In genomic region chr10:79904671-79905321, GRCh38 we compare ENCODE assay signal across 9 cellular contexts. TPM values are rescaled to one million over a fixed set of nuclear protein-coding genes. Genes with fewer than 3 reads are reported as not detected.
A peak's percentile ranks its signal among the peaks of the same experiment; 100 is the strongest.
DNase-seq lines count a peak whose midpoint lies in the region; ATAC-seq, FAIRE-seq and TF ChIP-seq lines count a peak whose summit lies in the region.
"Had no signal": no experiment of that assay in that cellular context is flagged by ENCODE, and none has a peak within 500 bp of the region (broad histone marks: within the 10 kb centered on the region; RNA-seq: fewer than 3 reads in every experiment).

No MANE protein-coding gene starts in this region.

- no peaks in the 10 kb centered on the region for H4K20me1 ChIP-seq in HepG2 (ENCODE audit: insufficient read depth, low read length)
- H4K20me1 ChIP-seq: BLaER1 treated with 17β-estradiol and CSF1 and Interleukin-3, amounts not matched to agents 10 nM and 100 nM had no signal

- in situ Hi-C loops in HepG2 (cut with HindIII; ENCODE audit: extremely low pct_ligation_motif_present, low pct_unique_long_range_greater_than_20kb) = no loop called here

- no peaks in the 10 kb centered on the region for H3K79me2 ChIP-seq in HepG2 (ENCODE audit: insufficient read depth, low read length)

- CTCF ChIA-PET in HepG2 (lab: Yijun Ruan, JAX; ENCODE audit: low intra/inter-chr PET ratio, low total read pairs) = no interaction called here

- H3K9ac ChIP-seq in HepG2 (ENCODE audit: insufficient read depth, low read depth, low read length) = no peak overlapping the region
- H3K9ac ChIP-seq: BLaER1 treated with 17β-estradiol and CSF1 and Interleukin-3, amounts not matched to agents 10 nM and 100 nM had no signal

- TF ChIP-seq POLR2A in HepG2 (IDR thresholded peaks at IDR 0.05; ENCODE audit: insufficient read depth in 1 of 2, low read depth in 2 of 2, low read length in 2 of 2) = no peak

- peak overlapping the region; percentile 81 for H3K4me2 ChIP-seq in HepG2 (ENCODE audit: low read depth, low read length)

- H3K4me3 ChIP-seq in HepG2 (replicated peaks in 1 of 3; ENCODE audit: insufficient read depth in 1 of 3, low read depth in 2 of 3, low read length in 3 of 3) = peak overlapping the region; percentile 18 to 70 (median 31)

- no peaks in the 10 kb centered on the region for H3K9me3 ChIP-seq in HepG2 (ENCODE audit: low read length)

- TF ChIP-seq EP300 in HepG2 (IDR thresholded peaks at IDR 0.05; ENCODE audit: low read depth in 2 of 2, low read length in 2 of 2) = no peak
- no peak for TF ChIP-seq EP300 in HepG2 (CRISPR knock-in tag; IDR thresholded peaks at IDR 0.05; ENCODE audit: borderline replicate concordance)

- H2AFZ ChIP-seq in HepG2 (ENCODE audit: low read length) = peak overlapping the region; percentile 23

- peak; percentile 33 to 62 for DNase-seq in NCI-H2081 (lab: John Stamatoyannopoulos, UW)
- no peak for DNase-seq in NCI-H2081 treated with DMSO at 0.1 percent for 48 hours (lab: John Stamatoyannopoulos, UW)
- peak; percentile 16 for DNase-seq in NCI-H1105 (lab: John Stamatoyannopoulos, UW)
- DNase-seq in activated CD4-positive, alpha-beta T cell treated with anti-CD3 and anti-CD28 coated beads for 4 hours = peak; percentile 17 to 38
- peak; percentile 29 for DNase-seq in dedifferentiated amniotic fluid mesenchymal stem cell (ENCODE audit: extremely low spot score)
- no peak for DNase-seq in HepG2 (ENCODE audit: low spot score)
- peak; percentile 23 for DNase-seq in stimulated activated CD4-positive, alpha-beta T cell treated with anti-CD3 and anti-CD28 coated beads, Interleukin-2, amount 100 ng/mL, for 4 hours (ENCODE audit: low read depth)

- no peak for TF ChIP-seq CTCF in HepG2 (CRISPR knock-in tag; IDR thresholded peaks at IDR 0.05)

- POLR2A ChIA-PET in HepG2 (lab: Yijun Ruan, JAX) = no interaction called here

- TF ChIP-seq RAD21 in HepG2 (CRISPR knock-in tag; IDR thresholded peaks at IDR 0.05) = no peak

- intact Hi-C loops in HepG2 (cut with micrococcal nuclease; ENCODE audit: unreplicated experiment) = no loop called here

- WGBS in HepG2 (ENCODE audit: low lambda C conversion rate) = 9% methylated on average over 34 of the region's 58 CpGs

- no peaks in the 10 kb centered on the region for H3K36me3 ChIP-seq in HepG2 (replicated peaks in 1 of 2; ENCODE audit: control insufficient read depth in 1 of 2, insufficient read depth in 2 of 2, low read length in 2 of 2)
- H3K36me3 ChIP-seq: BLaER1 treated with 17β-estradiol and CSF1 and Interleukin-3, amounts not matched to agents 10 nM and 100 nM had no signal

- H3K27ac ChIP-seq in HepG2 (ENCODE audit: extremely low read length, insufficient read depth, low read length) = no peak overlapping the region
- H3K27ac ChIP-seq: BLaER1 treated with 17β-estradiol and CSF1 and Interleukin-3, amounts not matched to agents 10 nM and 100 nM had no signal

- no TSS peak for BruUV-seq in HepG2 (replicated peaks; lab: Mats Ljungman, UMichigan)

- ATAC-seq in HepG2 = peak; percentile 85
- no peak for ATAC-seq in HG03196 (IDR thresholded peaks at IDR 0.05; ENCODE audit: unreplicated experiment)

- FAIRE-seq in HepG2 (lab: Jason Lieb, UNC) = no peak

- H3K4me1 ChIP-seq in HepG2 (ENCODE audit: insufficient read depth, low read length) = peaks cover 11% of the 10 kb centered on the region; the same call in 1 of the 2 replicates
- H3K4me1 ChIP-seq: BLaER1 treated with 17β-estradiol and CSF1 and Interleukin-3, amounts not matched to agents 10 nM and 100 nM had no signal

- H3K27me3 ChIP-seq in HepG2 (ENCODE audit: control insufficient read depth in 1 of 2, insufficient read depth in 2 of 2, low read length in 2 of 2) = peaks cover 1 to 27% of the 10 kb centered on the region in 2 experiments; a peak in 2 of 5 replicates

TF ChIP-seq in HepG2, 621 proteins besides CTCF, POLR2A, EP300 and RAD21 (continues in another document):
- no peak for TF ChIP-seq MAZ (IDR thresholded peaks at IDR 0.05; ENCODE audit: borderline replicate concordance, low read depth, low read length)
- peak; percentile 24; the same call in 1 of the 2 replicates for TF ChIP-seq MAZ (CRISPR knock-in tag; IDR thresholded peaks at IDR 0.05; ENCODE audit: low read depth)
- peak; percentile 87 for TF ChIP-seq HNRNPLL (IDR thresholded peaks at IDR 0.05; ENCODE audit: low read depth, low read length, poor library complexity, severe bottlenecking)
- peak; percentile 53; the same call in 1 of the 2 replicates for TF ChIP-seq GABPB1 (CRISPR knock-in tag; IDR thresholded peaks at IDR 0.05)
- TF ChIP-seq GTF3A (CRISPR knock-in tag; conservative IDR thresholded peaks at IDR 0.05) = no peak
- peak; percentile 59; the same call in 1 of the 2 replicates for TF ChIP-seq ZNF687 (CRISPR knock-in tag; IDR thresholded peaks at IDR 0.05)
- TF ChIP-seq ZFP91 (CRISPR knock-in tag; IDR thresholded peaks at IDR 0.05; ENCODE audit: borderline replicate concordance) = peak; percentile 31; the same call in 1 of the 2 replicates
- TF ChIP-seq ZNF777 (CRISPR knock-in tag; IDR thresholded peaks at IDR 0.05) = peak; percentile 37; the same call in 1 of the 2 replicates
- TF ChIP-seq ZNF607 (CRISPR knock-in tag; IDR thresholded peaks at IDR 0.05; ENCODE audit: borderline replicate concordance) = 0 out of 2 replicates have a peak, but pooled peaks have one; percentile 23

RNA-seq across cellular contexts. Expression of gene SFTPD, which starts 44.1 kb away (rescaled TPM):
- not detected in 2 replicates for total RNA-seq in HepG2 (2016; rRNA removed; fragmentation: Illumina TruSeq; extraction: Trizol)
- not detected in 2 replicates for total RNA-seq in HepG2 (2016; cell fraction: cytosol; rRNA removed; fragmentation: Illumina TruSeq; extraction: Trizol; ENCODE audit: low read depth)
- total RNA-seq in HepG2 (2016; cell fraction: insoluble cytoplasmic fraction; rRNA removed; fragmentation: Illumina TruSeq; extraction: Trizol) = not detected in 2 replicates
- total RNA-seq in HepG2 (2016; cell fraction: membrane; rRNA removed; fragmentation: Illumina TruSeq; extraction: Trizol) = not detected in 2 replicates
- not detected in 2 replicates for total RNA-seq in HepG2 (2016; cell fraction: nucleus; rRNA removed; fragmentation: Illumina TruSeq; extraction: Trizol)
- polyA plus RNA-seq in HepG2 (2011; rRNA removed) = not detected in 2 replicates
- polyA plus RNA-seq in HepG2 (2011; cell fraction: cytosol; rRNA removed) = not detected in 2 replicates
- polyA plus RNA-seq in HepG2 (2011; cell fraction: nucleus; rRNA removed) = not detected in 2 replicates
- polyA plus RNA-seq in HepG2 (2012) = not detected in 2 replicates
- polyA plus RNA-seq in HepG2 (2016; cell fraction: cytosol; fragmentation: Illumina TruSeq; extraction: Trizol; ENCODE audit: low read depth) = not detected in 2 replicates
- polyA plus RNA-seq in HepG2 (2016; cell fraction: insoluble cytoplasmic fraction; fragmentation: Illumina TruSeq; extraction: Trizol; ENCODE audit: low read depth) = not detected in 2 replicates
- polyA plus RNA-seq in HepG2 (2016; cell fraction: membrane; fragmentation: Illumina TruSeq; extraction: Trizol; ENCODE audit: low read depth) = not detected in 2 replicates
- not detected in 2 replicates for polyA plus RNA-seq in HepG2 (2016; cell fraction: nucleus; fragmentation: Illumina TruSeq; extraction: Trizol; ENCODE audit: insufficient read depth, low read depth)
- polyA minus RNA-seq in HepG2 (2011; rRNA and poly(A)+ RNA removed; ENCODE audit: low replicate concordance) = not detected in 2 replicates
- not detected in 2 replicates for polyA minus RNA-seq in HepG2 (2011; cell fraction: cytosol; rRNA and poly(A)+ RNA removed)
- not detected in 2 replicates for polyA minus RNA-seq in HepG2 (2011; cell fraction: nucleus; rRNA and poly(A)+ RNA removed)

Comparison
In these comparisons a context has a peak if more than half of its experiments do, and no peak if none do; other contexts are left out.
1. DNase-seq: peak in NCI-H2081 (2 of 2), NCI-H1105 (single experiment), activated CD4-positive, alpha-beta T cell treated with anti-CD3 and anti-CD28 coated beads for 4 hours (2 of 2), dedifferentiated amniotic fluid mesenchymal stem cell (single experiment) and stimulated activated CD4-positive, alpha-beta T cell treated with anti-CD3 and anti-CD28 coated beads, Interleukin-2, amount 100 ng/mL, for 4 hours (single experiment); none in NCI-H2081 treated with DMSO at 0.1 percent for 48 hours (single experiment) and HepG2 (single experiment).